ENCODE assay signal across 13 cellular contexts in the genomic region with DNA sequence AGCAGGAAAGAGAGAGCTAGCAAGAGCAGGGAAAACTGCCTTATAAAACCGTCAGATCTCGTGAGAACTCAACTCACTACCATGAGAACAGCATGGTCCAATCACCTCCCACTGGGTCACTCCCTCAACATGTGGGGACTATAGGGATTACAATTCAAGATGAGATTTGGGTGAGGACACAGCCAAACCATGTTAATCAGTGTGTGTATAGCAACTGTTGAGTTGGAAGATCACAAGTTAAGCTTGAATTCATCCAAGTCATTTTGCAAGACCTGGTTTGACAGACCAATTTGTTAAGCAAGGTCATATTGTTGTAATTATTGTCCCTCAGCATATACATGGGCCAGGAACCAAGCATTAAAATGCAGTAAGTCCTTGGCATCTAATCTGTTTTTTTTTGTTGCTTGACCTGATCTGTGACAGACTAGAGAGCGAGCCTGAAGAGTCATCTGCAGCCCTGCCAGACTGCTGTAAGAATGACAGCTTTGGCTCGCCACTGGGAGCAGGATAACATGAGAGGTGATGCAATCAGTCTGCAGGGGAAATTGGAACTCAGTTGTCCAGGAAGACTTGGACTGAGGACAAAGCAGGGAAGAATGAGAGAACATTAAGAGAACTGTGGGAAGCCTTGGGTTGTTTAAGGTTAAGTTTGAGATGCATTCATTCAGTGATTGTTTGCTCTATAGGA.
DNase-seq lines count a peak whose midpoint lies in the region; ATAC-seq, FAIRE-seq and TF ChIP-seq lines count a peak whose summit lies in the region.
"Had no signal": no experiment of that assay in that cellular context is flagged by ENCODE, and none has a peak within 500 bp of the region (broad histone marks: within the 10 kb centered on the region; RNA-seq: fewer than 3 reads in every experiment).

No MANE protein-coding gene starts in this region.

- in situ Hi-C loops in HepG2 (cut with HindIII; ENCODE audit: extremely low pct_ligation_motif_present, low pct_unique_long_range_greater_than_20kb): no loop called here

- no peaks in the 10 kb centered on the region for H4K20me1 ChIP-seq in HepG2 (ENCODE audit: insufficient read depth, low read length)
- no peaks in the 10 kb centered on the region for H4K20me1 ChIP-seq in smooth muscle cell (ENCODE audit: low read depth)

- peak; percentile 23 for ATAC-seq in esophagus mucosa
- ATAC-seq in HepG2: no peak
- no peak for ATAC-seq in GM21529 (IDR thresholded peaks at IDR 0.05; ENCODE audit: unreplicated experiment)

- no peak for TF ChIP-seq EP300 in HepG2 (IDR thresholded peaks at IDR 0.05; ENCODE audit: low read depth in 2 of 2, low read length in 2 of 2)
- no peak for TF ChIP-seq EP300 in HepG2 (CRISPR knock-in tag; IDR thresholded peaks at IDR 0.05; ENCODE audit: borderline replicate concordance)

- no TSS peak for BruUV-seq in HepG2 (replicated peaks; lab: Mats Ljungman, UMichigan)

- H3K4me3 ChIP-seq in HepG2 (replicated peaks in 1 of 3; ENCODE audit: insufficient read depth in 1 of 3, low read depth in 2 of 3, low read length in 3 of 3) (no peak overlapping the region), smooth muscle cell (no peak overlapping the region)
- H3K4me3 ChIP-seq: skin epidermis had no signal

- POLR2A ChIA-PET in HepG2 (lab: Yijun Ruan, JAX): no interaction called here

- peaks cover 8% of the 10 kb centered on the region for H3F3A ChIP-seq in smooth muscle cell (ENCODE audit: low read depth)

- H3K27ac ChIP-seq in HepG2 (ENCODE audit: extremely low read length, insufficient read depth, low read length) (no peak overlapping the region), smooth muscle cell (ENCODE audit: low read depth) (no peak overlapping the region)
- H3K27ac ChIP-seq: skin epidermis had no signal

- TF ChIP-seq POLR2A in HepG2 (IDR thresholded peaks at IDR 0.05; ENCODE audit: insufficient read depth in 1 of 2, low read depth in 2 of 2, low read length in 2 of 2): no peak

- no peak for FAIRE-seq in HepG2 (lab: Jason Lieb, UNC)
- FAIRE-seq: G401.6 had no signal

- CTCF ChIA-PET in HepG2 (lab: Yijun Ruan, JAX; ENCODE audit: low intra/inter-chr PET ratio, low total read pairs): no interaction called here

- H3K9me3 ChIP-seq in HepG2 (ENCODE audit: low read length): peaks cover 60% of the 10 kb centered on the region
- no peaks in the 10 kb centered on the region for H3K9me3 ChIP-seq in smooth muscle cell (replicated peaks; ENCODE audit: low read depth)

- H3K79me2 ChIP-seq in HepG2 (ENCODE audit: insufficient read depth, low read length) (no peaks in the 10 kb centered on the region), smooth muscle cell (ENCODE audit: low read depth) (no peaks in the 10 kb centered on the region)

- DNase-seq in NCI-H748 treated with DMSO at 0.1 percent for 48 hours (lab: John Stamatoyannopoulos, UW) (peak; percentile 44), HepG2 (ENCODE audit: low spot score) (no peak), smooth muscle cell (lab: John Stamatoyannopoulos, UW; ENCODE audit: unreplicated experiment) (no peak), anterior cingulate cortex (lab: John Stamatoyannopoulos, UW) (no peak), NCI-H510A (lab: John Stamatoyannopoulos, UW) (no peak)
- DNase-seq: CD4-positive, alpha-beta memory T cell; immature natural killer cell; Karpas-422; naive B cell had no signal

- H3K36me3 ChIP-seq in HepG2 (replicated peaks in 1 of 2; ENCODE audit: control insufficient read depth in 1 of 2, insufficient read depth in 2 of 2, low read length in 2 of 2) (no peaks in the 10 kb centered on the region), smooth muscle cell (ENCODE audit: low read depth) (no peaks in the 10 kb centered on the region)

- H3K27me3 ChIP-seq in HepG2 (ENCODE audit: control insufficient read depth in 1 of 2, insufficient read depth in 2 of 2, low read length in 2 of 2) (no peaks in the 10 kb centered on the region; a peak in 1 of 5 replicates), smooth muscle cell (ENCODE audit: low read depth) (no peaks in the 10 kb centered on the region)

- intact Hi-C loops in HepG2 (cut with micrococcal nuclease; ENCODE audit: unreplicated experiment): no loop called here

- WGBS in HepG2 (ENCODE audit: low lambda C conversion rate): 0% methylated on average over 4 of the region's 4 CpGs
- WGBS in smooth muscle cell (ENCODE audit: low lambda C conversion rate): 43% methylated on average over 4 of the region's 4 CpGs

- no peak overlapping the region for H2AFZ ChIP-seq in HepG2 (ENCODE audit: low read length)
- peak overlapping the region; percentile 29 for H2AFZ ChIP-seq in smooth muscle cell (ENCODE audit: low read depth)

- H3K4me1 ChIP-seq in HepG2 (ENCODE audit: insufficient read depth, low read length) (no peaks in the 10 kb centered on the region), smooth muscle cell (ENCODE audit: low read depth) (no peaks in the 10 kb centered on the region)

- TF ChIP-seq CTCF in HepG2 (CRISPR knock-in tag; IDR thresholded peaks at IDR 0.05) (no peak), smooth muscle cell (IDR thresholded peaks at IDR 0.05; ENCODE audit: borderline replicate concordance, insufficient read depth, poor library complexity, severe bottlenecking) (no peak)

- TF ChIP-seq RAD21 in HepG2 (CRISPR knock-in tag; IDR thresholded peaks at IDR 0.05): no peak

- H3K9ac ChIP-seq in HepG2 (ENCODE audit: insufficient read depth, low read depth, low read length) (no peak overlapping the region), smooth muscle cell (ENCODE audit: low read depth) (no peak overlapping the region)

- H3K4me2 ChIP-seq in HepG2 (ENCODE audit: low read depth, low read length) (no peak overlapping the region), smooth muscle cell (no peak overlapping the region)

TF ChIP-seq in HepG2, 621 proteins besides CTCF, POLR2A, EP300 and RAD21:
- TF ChIP-seq THAP11 (CRISPR knock-in tag; IDR thresholded peaks at IDR 0.05) (no peak), GATAD2A (CRISPR knock-in tag; IDR thresholded peaks at IDR 0.05) (no peak), SOX5 (CRISPR knock-in tag; IDR thresholded peaks at IDR 0.05; ENCODE audit: borderline replicate concordance) (no peak), CEBPG (CRISPR knock-in tag; IDR thresholded peaks at IDR 0.05) (0 out of 2 replicates have a peak, but pooled peaks have one; percentile 9), ZNF746 (CRISPR knock-in tag; IDR thresholded peaks at IDR 0.05) (no peak), KDM1A (CRISPR knock-in tag; IDR thresholded peaks at IDR 0.05) (no peak), CEBPB (IDR thresholded peaks at IDR 0.05; ENCODE audit: borderline replicate concordance, low read depth, low read length) (peak; percentile 74; the same call in 1 of the 2 replicates), SMAD3 (CRISPR knock-in tag; IDR thresholded peaks at IDR 0.05) (no peak), NFYC (CRISPR knock-in tag; IDR thresholded peaks at IDR 0.05) (no peak)
- TF ChIP-seq, protein P1, sequence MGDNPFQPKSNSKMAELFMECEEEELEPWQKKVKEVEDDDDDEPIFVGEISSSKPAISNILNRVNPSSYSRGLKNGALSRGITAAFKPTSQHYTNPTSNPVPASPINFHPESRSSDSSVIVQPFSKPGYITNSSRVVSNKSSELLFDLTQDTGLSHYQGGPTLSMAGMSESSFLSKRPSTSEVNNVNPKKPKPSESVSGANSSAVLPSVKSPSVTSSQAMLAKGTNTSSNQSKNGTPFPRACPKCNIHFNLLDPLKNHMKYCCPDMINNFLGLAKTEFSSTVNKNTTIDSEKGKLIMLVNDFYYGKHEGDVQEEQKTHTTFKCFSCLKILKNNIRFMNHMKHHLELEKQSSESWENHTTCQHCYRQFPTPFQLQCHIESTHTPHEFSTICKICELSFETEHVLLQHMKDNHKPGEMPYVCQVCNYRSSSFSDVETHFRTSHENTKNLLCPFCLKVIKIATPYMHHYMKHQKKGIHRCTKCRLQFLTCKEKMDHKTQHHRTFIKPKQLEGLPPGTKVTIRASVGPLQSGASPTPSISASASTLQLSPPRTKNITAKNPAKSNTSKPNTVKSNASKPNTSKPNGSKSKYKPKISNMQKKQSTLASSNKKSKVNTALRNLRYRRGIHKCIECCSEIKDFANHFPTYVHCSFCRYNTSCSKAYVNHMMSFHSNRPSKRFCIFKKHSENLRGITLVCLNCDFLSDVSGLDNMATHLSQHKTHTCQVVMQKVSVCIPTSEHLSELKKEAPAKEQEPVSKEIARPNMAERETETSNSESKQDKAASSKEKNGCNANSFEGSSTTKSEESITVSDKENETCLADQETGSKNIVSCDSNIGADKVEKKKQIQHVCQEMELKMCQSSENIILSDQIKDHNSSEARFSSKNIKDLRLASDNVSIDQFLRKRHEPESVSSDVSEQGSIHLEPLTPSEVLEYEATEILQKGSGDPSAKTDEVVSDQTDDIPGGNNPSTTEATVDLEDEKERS (CRISPR knock-in tag; IDR thresholded peaks at IDR 0.05): no peak
